In the genomic region with DNA sequence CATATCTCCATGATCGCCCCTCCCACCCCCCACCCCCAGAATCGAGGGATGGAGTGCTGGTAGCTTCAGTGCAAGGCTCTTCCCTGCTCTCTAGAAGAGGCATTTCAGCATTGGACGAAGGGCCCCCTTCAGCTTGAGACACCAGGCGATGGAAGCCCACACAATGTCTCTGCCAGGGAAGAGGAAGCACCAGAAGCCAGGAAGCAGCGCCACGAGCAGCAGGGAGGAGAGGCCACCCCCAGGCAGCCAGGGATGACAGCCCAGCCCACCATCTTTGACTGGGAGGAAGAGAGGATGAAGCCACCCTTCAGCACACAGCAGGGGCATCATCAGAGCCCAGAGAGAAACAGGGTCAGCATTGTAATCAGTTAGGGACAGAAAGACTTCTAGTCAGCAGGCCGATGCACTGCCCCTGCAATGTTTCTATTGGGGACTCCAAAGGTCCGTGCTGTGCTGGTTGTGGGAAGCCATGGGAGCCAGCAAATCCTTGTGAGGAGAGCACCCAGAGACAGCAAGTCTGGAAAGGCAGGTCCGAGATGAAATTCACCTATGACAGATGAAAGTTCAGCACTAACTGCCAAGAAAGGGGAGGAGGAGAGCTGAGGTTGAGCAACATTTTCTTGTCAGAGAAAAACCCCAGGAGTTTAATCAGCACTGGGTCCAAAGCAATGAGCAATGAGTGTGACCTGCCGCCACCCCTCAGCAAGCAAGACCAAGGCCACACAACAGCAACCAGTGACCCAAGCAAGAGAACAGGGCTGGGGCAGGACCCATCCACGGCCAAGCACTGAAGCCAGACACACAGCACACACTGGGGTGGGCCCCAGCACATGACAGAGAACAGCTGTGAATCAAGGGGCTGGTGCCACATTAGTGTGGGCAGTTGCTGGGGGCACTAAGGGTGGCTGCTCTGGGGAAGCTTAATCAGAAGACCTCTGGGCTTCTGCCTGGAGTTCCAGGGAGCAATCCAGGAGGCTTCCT, we compare ENCODE assay signal across 1 cellular context.
TF ChIP-seq lines count a peak whose summit lies in the region.

No MANE protein-coding gene starts in this region.

TF ChIP-seq in IMR-90, 13 proteins besides CTCF, POLR2A, EP300 and RAD21:
- TF ChIP-seq CEBPB (IDR thresholded peaks at IDR 0.05; ENCODE audit: low read depth, low read length): peak; percentile 49; the same call in 1 of the 2 replicates
- TF ChIP-seq MXI1 (IDR thresholded peaks at IDR 0.05; ENCODE audit: borderline replicate concordance, low read depth, low read length): no peak
